Comparison of ENCODE assay signal across 14 cellular contexts in the genomic region with DNA sequence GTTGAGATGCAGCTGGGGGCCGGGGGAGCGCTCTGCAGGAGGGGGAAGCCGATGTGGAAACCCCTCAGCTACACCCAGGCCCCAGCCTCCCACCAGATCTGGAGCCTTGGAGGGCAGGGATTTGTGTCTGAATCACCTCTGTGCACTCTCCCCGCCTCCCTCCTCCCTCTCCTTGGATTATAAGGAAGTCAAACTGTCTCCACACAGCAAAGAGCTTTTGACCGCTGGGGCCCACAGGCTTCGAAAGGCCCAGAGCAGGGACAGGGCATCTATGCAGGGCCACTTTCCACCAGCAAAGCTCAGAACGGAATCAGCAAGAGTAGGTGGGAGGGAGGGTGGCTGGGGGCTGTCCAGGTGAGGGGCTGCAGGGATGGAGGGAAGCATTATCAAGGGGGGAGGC.
A peak's percentile ranks its signal among the peaks of the same experiment; 100 is the strongest.
DNase-seq lines count a peak whose midpoint lies in the region; ATAC-seq and TF ChIP-seq lines count a peak whose summit lies in the region.
"Had no signal": no experiment of that assay in that cellular context is flagged by ENCODE, and none has a peak within 500 bp of the region (broad histone marks: within the 10 kb centered on the region; RNA-seq: fewer than 3 reads in every experiment).

No MANE protein-coding gene starts in this region.

- peak overlapping the region; percentile 43 for H3K4me3 Mint-ChIP-seq in natural killer cell treated with Interleukin-12 subunit alpha and Interleukin-12 subunit beta and Interleukin-15 and Interleukin-18, amount 100 ng/mL, for 72 hours
- H3K4me3 Mint-ChIP-seq: activated CD4-positive, alpha-beta memory T cell treated with anti-CD3 and anti-CD28 coated beads for 36 hours; activated naive CD4-positive, alpha-beta T cell treated with anti-CD3 and anti-CD28 coated beads for 36 hours had no signal

- H3K4me1 ChIP-seq in DND-41 (ENCODE audit: insufficient read depth, low read length) (peaks cover 22% of the 10 kb centered on the region), colonic mucosa (peaks cover 8% of the 10 kb centered on the region)

- TF ChIP-seq CTCF in DND-41 (IDR thresholded peaks at IDR 0.05; ENCODE audit: borderline replicate concordance, extremely low read depth, low read length, poor library complexity, severe bottlenecking): no peak
- no peak for TF ChIP-seq CTCF in colonic mucosa (IDR thresholded peaks at IDR 0.05)

- H3K27ac Mint-ChIP-seq in natural killer cell treated with Interleukin-12 subunit alpha and Interleukin-12 subunit beta and Interleukin-15 and Interleukin-18, amount 100 ng/mL, for 72 hours: peak overlapping the region; percentile 98
- H3K27ac Mint-ChIP-seq: activated CD4-positive, alpha-beta memory T cell treated with anti-CD3 and anti-CD28 coated beads for 36 hours; activated naive CD4-positive, alpha-beta T cell treated with anti-CD3 and anti-CD28 coated beads for 36 hours had no signal

- H3K9me3 Mint-ChIP-seq in natural killer cell treated with Interleukin-12 subunit alpha and Interleukin-12 subunit beta and Interleukin-15 and Interleukin-18, amount 100 ng/mL, for 72 hours: no peaks in the 10 kb centered on the region
- H3K9me3 Mint-ChIP-seq: activated CD4-positive, alpha-beta memory T cell treated with anti-CD3 and anti-CD28 coated beads for 36 hours; activated naive CD4-positive, alpha-beta T cell treated with anti-CD3 and anti-CD28 coated beads for 36 hours had no signal

- no peaks in the 10 kb centered on the region for H3K9me3 ChIP-seq in DND-41 (ENCODE audit: insufficient read depth, low read length, severe bottlenecking)
- H3K9me3 ChIP-seq in colonic mucosa: no peaks in the 10 kb centered on the region
- H3K9me3 ChIP-seq: esophagus squamous epithelium had no signal

- intact Hi-C loops in colonic mucosa (cut with DNase I): no loop called here

- no peak overlapping the region for H3K4me2 ChIP-seq in DND-41 (ENCODE audit: insufficient read depth, low read length)

- H3K27me3 ChIP-seq in DND-41 (ENCODE audit: insufficient read depth, low read length, poor library complexity) (no peaks in the 10 kb centered on the region), colonic mucosa (no peaks in the 10 kb centered on the region)
- H3K27me3 ChIP-seq: esophagus squamous epithelium had no signal

- ATAC-seq in DND-41 (ENCODE audit: insufficient read depth, low read depth): no peak
- ATAC-seq in natural killer cell treated with Interleukin-12 subunit alpha and Interleukin-12 subunit beta and Interleukin-15 and Interleukin-18, amount 100 ng/mL, for 72 hours: no peak
- no peak for ATAC-seq in HG02981 (IDR thresholded peaks at IDR 0.05; ENCODE audit: unreplicated experiment)

- no peak overlapping the region for H3K4me3 ChIP-seq in DND-41 (ENCODE audit: low read depth in 1 of 2, low read length in 2 of 2)
- H3K4me3 ChIP-seq in colonic mucosa: no peak overlapping the region
- H3K4me3 ChIP-seq: esophagus squamous epithelium had no signal

- peaks cover 71 to 76% of the 10 kb centered on the region in 2 donors for H3K4me1 Mint-ChIP-seq in natural killer cell treated with Interleukin-12 subunit alpha and Interleukin-12 subunit beta and Interleukin-15 and Interleukin-18, amount 100 ng/mL, for 72 hours (ENCODE audit: low read depth in 2 of 2)

- H3K9ac ChIP-seq in DND-41 (ENCODE audit: low read depth, low read length) (no peak overlapping the region), colonic mucosa (ENCODE audit: low read depth in 2 of 2, low read length in 2 of 2) (peak overlapping the region in 1 of 2 donors; percentile 40)

- H2AFZ ChIP-seq in DND-41 (ENCODE audit: low read depth, low read length): no peak overlapping the region

- H3K27me3 Mint-ChIP-seq in natural killer cell treated with Interleukin-12 subunit alpha and Interleukin-12 subunit beta and Interleukin-15 and Interleukin-18, amount 100 ng/mL, for 72 hours: no peaks in the 10 kb centered on the region
- H3K27me3 Mint-ChIP-seq: activated CD4-positive, alpha-beta memory T cell treated with anti-CD3 and anti-CD28 coated beads for 36 hours had no signal

- H4K20me1 ChIP-seq in DND-41 (ENCODE audit: insufficient read depth, low read length): no peaks in the 10 kb centered on the region; the same call in 1 of the 2 replicates

- H3K27ac ChIP-seq in DND-41 (ENCODE audit: low read length) (peak overlapping the region; percentile 24; the same call in 1 of the 2 replicates), colonic mucosa (no peak overlapping the region)
- H3K27ac ChIP-seq: esophagus squamous epithelium had no signal

- no peak for DNase-seq in DND-41
- DNase-seq in NOMO-1 treated with DMSO at 0.1 percent for 48 hours (lab: John Stamatoyannopoulos, UW; ENCODE audit: unreplicated experiment): peak; percentile 56
- peak; percentile 53 for DNase-seq in colonic mucosa
- DNase-seq in natural killer cell treated with Interleukin-12 subunit alpha and Interleukin-12 subunit beta and Interleukin-15 and Interleukin-18, amount 100 ng/mL, for 72 hours (ENCODE audit: low spot score): peak; percentile 48
- DNase-seq in COR-L47 (lab: John Stamatoyannopoulos, UW): no peak
- DNase-seq in GM19240 (ENCODE audit: insufficient read length, low spot score): no peak
- no peak for DNase-seq in pons (ENCODE audit: low spot score)
- DNase-seq: activated CD4-positive, alpha-beta memory T cell treated with anti-CD3 and anti-CD28 coated beads for 36 hours; activated naive CD4-positive, alpha-beta T cell treated with anti-CD3 and anti-CD28 coated beads for 36 hours; esophagus squamous epithelium; NCI-H187 treated with DMSO at 0.1 percent for 48 hours; NK-92 treated with Interleukin-12 subunit alpha and Interleukin-12 subunit beta, amount 100 ng/mL, for 24 hours; T-helper 1 cell had no signal

- H3K36me3 Mint-ChIP-seq in natural killer cell treated with Interleukin-12 subunit alpha and Interleukin-12 subunit beta and Interleukin-15 and Interleukin-18, amount 100 ng/mL, for 72 hours: peaks cover 5% of the 10 kb centered on the region

- peaks cover 7% of the 10 kb centered on the region; the same call in 1 of the 2 replicates for H3K79me2 ChIP-seq in DND-41 (ENCODE audit: insufficient read depth, low read length)

- H3K36me3 ChIP-seq in DND-41 (ENCODE audit: insufficient read depth, low read length) (no peaks in the 10 kb centered on the region), colonic mucosa (no peaks in the 10 kb centered on the region)
- H3K36me3 ChIP-seq: esophagus squamous epithelium had no signal

Comparison
In these comparisons a context has a peak if more than half of its experiments do, and no peak if none do; other contexts are left out.
1. DNase-seq: peak in NOMO-1 treated with DMSO at 0.1 percent for 48 hours (single experiment), colonic mucosa (single experiment) and natural killer cell treated with Interleukin-12 subunit alpha and Interleukin-12 subunit beta and Interleukin-15 and Interleukin-18, amount 100 ng/mL, for 72 hours (single experiment); none in DND-41 (single experiment), COR-L47 (single experiment), GM19240 (single experiment) and pons (single experiment).